In the genomic region with DNA sequence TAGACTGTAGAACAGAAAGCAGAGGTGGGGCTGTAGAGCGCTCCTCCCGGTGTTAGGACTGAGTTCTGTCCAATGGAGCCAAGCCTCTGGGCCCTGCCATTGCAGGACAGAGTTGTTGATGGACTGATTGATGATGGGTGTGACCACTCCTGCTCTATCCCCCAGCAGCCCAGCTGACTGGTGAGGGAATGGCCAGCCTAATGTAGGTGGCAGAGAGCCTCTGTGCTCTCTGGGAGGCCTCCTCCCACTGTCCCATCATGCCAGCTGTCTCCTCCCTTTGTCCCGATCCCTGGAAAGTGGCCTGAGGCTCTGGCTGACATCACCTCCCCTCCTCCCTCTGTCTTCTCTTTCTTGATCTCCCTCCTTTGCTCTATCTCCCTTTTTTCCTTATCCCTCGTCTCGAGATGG, we compare ENCODE assay signal across 8 cellular contexts. TPM values are rescaled to one million over a fixed set of nuclear protein-coding genes. Genes with fewer than 3 reads are reported as not detected.
DNase-seq lines count a peak whose midpoint lies in the region; ATAC-seq and TF ChIP-seq lines count a peak whose summit lies in the region.

No MANE protein-coding gene starts in this region.

- peak overlapping the region; percentile 86 for H3K4me3 Mint-ChIP-seq in endothelial cell (ENCODE audit: unreplicated experiment)

- peak overlapping the region; percentile 84 for H3K27ac ChIP-seq in lower lobe of right lung
- H3K27ac ChIP-seq in testis = peak overlapping the region; percentile 94 to 95

- H3K27me3 ChIP-seq in lower lobe of right lung (ENCODE audit: low read depth) = peaks cover 29% of the 10 kb centered on the region
- H3K27me3 ChIP-seq in testis = no peaks in the 10 kb centered on the region

- peaks cover 8% of the 10 kb centered on the region for H3K36me3 Mint-ChIP-seq in endothelial cell (ENCODE audit: low read depth, unreplicated experiment)

- intact Hi-C loops in lower lobe of right lung (cut with DNase I) (no loop called here), testis (cut with DNase I; ENCODE audit: low total_unique reads) (no loop called here)

- ATAC-seq in lower lobe of right lung (no peak), GM19397 (IDR thresholded peaks at IDR 0.05; ENCODE audit: unreplicated experiment) (no peak), HG02885 (IDR thresholded peaks at IDR 0.05; ENCODE audit: poor library complexity, unreplicated experiment) (no peak)

- WGBS in testis, 2 donors = 23 to 31% methylated on average over 5 of the region's 5 CpGs

- no peaks in the 10 kb centered on the region for H3K9me3 Mint-ChIP-seq in endothelial cell (ENCODE audit: unreplicated experiment)

- peaks cover 29% of the 10 kb centered on the region for H3K4me1 Mint-ChIP-seq in endothelial cell (ENCODE audit: unreplicated experiment)

- TF ChIP-seq CTCF in endothelial cell (IDR thresholded peaks at IDR 0.05; ENCODE audit: unreplicated experiment) (no peak), lower lobe of right lung (IDR thresholded peaks at IDR 0.05) (no peak), testis (IDR thresholded peaks at IDR 0.05) (no peak)

- H3K36me3 ChIP-seq in lower lobe of right lung (peaks cover 5% of the 10 kb centered on the region), testis (ENCODE audit: low read depth, missing control alignments) (no peaks in the 10 kb centered on the region)

- peaks cover 21% of the 10 kb centered on the region for H3K27me3 Mint-ChIP-seq in endothelial cell (ENCODE audit: unreplicated experiment)

- peak overlapping the region; percentile 70 for H3K27ac Mint-ChIP-seq in endothelial cell (ENCODE audit: unreplicated experiment)

- peaks cover 6% of the 10 kb centered on the region for H3K4me1 ChIP-seq in lower lobe of right lung
- peaks cover 9% of the 10 kb centered on the region for H3K4me1 ChIP-seq in testis

- no peak for TF ChIP-seq POLR2A in testis (IDR thresholded peaks at IDR 0.05)

- DNase-seq in NCI-H2196 (lab: John Stamatoyannopoulos, UW; ENCODE audit: unreplicated experiment) = peak; percentile 33
- DNase-seq in endothelial cell (ENCODE audit: low spot score) = no peak
- DNase-seq in lower lobe of right lung = no peak
- no peak for DNase-seq in testis
- no peak for DNase-seq in amniotic stem cell (lab: John Stamatoyannopoulos, UW)
- no peak for DNase-seq in activated gamma-delta T cell (lab: John Stamatoyannopoulos, UW)

- H3K4me3 ChIP-seq in lower lobe of right lung = peak overlapping the region; percentile 57
- peak overlapping the region; percentile 60 to 70 for H3K4me3 ChIP-seq in testis

- H3K9me3 ChIP-seq in lower lobe of right lung (no peaks in the 10 kb centered on the region), testis (no peaks in the 10 kb centered on the region)

RNA-seq across cellular contexts. Expression of a gene that starts 0.8 kb away (rescaled TPM):
- total RNA-seq in endothelial cell (ENCODE audit: unreplicated experiment) = 17.8 TPM
- 11.5 TPM for total RNA-seq in lower lobe of right lung
- 10 to 100 TPM in 1 of 2 donors, 1 to 10 TPM in 1; 7.6 to 10.3 TPM for total RNA-seq in testis
- polyA plus RNA-seq in testis (ENCODE audit: insufficient read depth, low read depth, low replicate concordance) = 10.5 TPM

RNA-seq across cellular contexts. Expression of a gene that starts 8.4 kb away (rescaled TPM):
- not detected for total RNA-seq in endothelial cell (ENCODE audit: unreplicated experiment)
- total RNA-seq in lower lobe of right lung = not detected
- under 1 TPM; 0.39 to 0.68 TPM for total RNA-seq in testis
- polyA plus RNA-seq in testis (ENCODE audit: insufficient read depth, low read depth, low replicate concordance) = 0.83 TPM

RNA-seq across cellular contexts. Expression of a gene that starts 11.5 kb away (rescaled TPM):
- total RNA-seq in endothelial cell (ENCODE audit: unreplicated experiment) = 35.3 TPM
- total RNA-seq in lower lobe of right lung = 10.6 TPM
- total RNA-seq in testis = 10 to 100 TPM; 56.6 to 93.8 TPM
- 37.3 TPM for polyA plus RNA-seq in testis (ENCODE audit: insufficient read depth, low read depth, low replicate concordance)

RNA-seq across cellular contexts. Expression of a gene that starts 12.7 kb away (rescaled TPM):
- total RNA-seq in endothelial cell (ENCODE audit: unreplicated experiment) (0.26 TPM), lower lobe of right lung (1.4 TPM), testis (under 1 TPM; 0.55 to 0.81 TPM)
- polyA plus RNA-seq in testis (ENCODE audit: insufficient read depth, low read depth, low replicate concordance) = 0.84 TPM

RNA-seq across cellular contexts. Expression of a gene that starts 42.9 kb away (rescaled TPM):
- total RNA-seq in endothelial cell (ENCODE audit: unreplicated experiment) (191 TPM), lower lobe of right lung (122 TPM), testis (100 to 1,000 TPM; 194 TPM)
- 222 TPM for polyA plus RNA-seq in testis (ENCODE audit: insufficient read depth, low read depth, low replicate concordance)
